ENCODE assay signal across 22 cellular contexts in genomic region chr6:155623450-155624178, GRCh38.
"Had no signal": no experiment of that assay in that cellular context is flagged by ENCODE, and none has a peak within 500 bp of the region (broad histone marks: within the 10 kb centered on the region; RNA-seq: fewer than 3 reads in every experiment).

No MANE protein-coding gene starts in this region.

- H3K27me3 ChIP-seq: esophagus squamous epithelium, gastroesophageal sphincter, stomach, transverse colon had no signal

- H3K9me3 ChIP-seq: esophagus squamous epithelium, gastroesophageal sphincter, left ventricle myocardium inferior, psoas muscle, stomach, thoracic aorta, transverse colon had no signal

- H3K36me3 ChIP-seq: esophagus squamous epithelium, gastroesophageal sphincter, left ventricle myocardium inferior, stomach, thoracic aorta, transverse colon had no signal

- H3K9me3 Mint-ChIP-seq: nephron had no signal

- H3K4me1 ChIP-seq: esophagus squamous epithelium, gastroesophageal sphincter, left ventricle myocardium inferior, psoas muscle, stomach, transverse colon had no signal

- ATAC-seq: effector memory CD8-positive, alpha-beta T cell; gastroesophageal sphincter; left cardiac atrium; psoas muscle; sciatic nerve had no signal

- H3K27me3 Mint-ChIP-seq: effector memory CD8-positive, alpha-beta T cell had no signal

- H3K36me3 Mint-ChIP-seq: naive B cell had no signal

- H3K4me3 ChIP-seq: esophagus squamous epithelium, gastroesophageal sphincter, left ventricle myocardium inferior, lung, psoas muscle, skin epidermis, stomach, thoracic aorta, transverse colon had no signal

- H3K4me1 Mint-ChIP-seq: naive B cell, nephron had no signal

- H3K27ac Mint-ChIP-seq: effector memory CD8-positive, alpha-beta T cell; naive B cell; nephron had no signal

- H3K27ac ChIP-seq: esophagus squamous epithelium, gastroesophageal sphincter, left ventricle myocardium inferior, psoas muscle, skin epidermis, stomach, thoracic aorta, transverse colon had no signal

- DNase-seq: effector memory CD8-positive, alpha-beta T cell; esophagus squamous epithelium; foreskin fibroblast; glutamatergic neuron; kidney; left cardiac atrium; left ventricle myocardium inferior; mesenchymal stem cell; naive B cell; psoas muscle; retina; stimulated activated CD4-positive, alpha-beta T cell treated with anti-CD3 and anti-CD28 coated beads, Interleukin-12 subunit alpha, Interleukin-12 subunit beta, amount 100 ng/mL, for 4 hours; stimulated activated naive CD4-positive, alpha-beta T cell; stomach; substantia nigra; transverse colon had no signal

- H3K4me3 Mint-ChIP-seq: effector memory CD8-positive, alpha-beta T cell; naive B cell; nephron had no signal
